ENCODE assay signal across 7 cellular contexts in the genomic region with DNA sequence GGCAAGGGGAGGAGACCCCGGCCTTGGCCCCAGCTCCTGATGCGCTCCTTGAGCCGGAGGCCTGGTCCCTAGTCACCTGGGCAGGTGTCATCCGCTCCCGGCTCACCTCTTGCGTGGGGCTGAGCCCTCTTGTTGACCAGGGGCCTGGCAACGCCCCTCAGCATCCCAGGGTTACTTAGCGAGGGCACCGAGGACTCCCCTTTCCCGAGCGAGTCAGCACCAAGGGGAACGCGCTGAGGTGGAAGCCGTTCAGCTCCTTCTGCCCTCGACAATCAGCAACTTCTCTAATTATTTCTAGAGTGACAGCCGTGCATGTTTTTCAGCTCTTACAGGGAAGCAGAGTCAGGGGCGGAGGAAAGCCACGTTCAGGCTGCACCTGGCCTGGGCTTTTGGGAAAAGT. TPM values are rescaled to one million over a fixed set of nuclear protein-coding genes. Genes with fewer than 3 reads are reported as not detected.
DNase-seq lines count a peak whose midpoint lies in the region; ATAC-seq and TF ChIP-seq lines count a peak whose summit lies in the region.

No MANE protein-coding gene starts in this region.

- TF ChIP-seq CTCF in foreskin keratinocyte (conservative IDR thresholded peaks at IDR 0.05) (no peak), GM13977 (IDR thresholded peaks at IDR 0.05; ENCODE audit: extremely low read depth, insufficient read depth, missing control alignments) (no peak)

- H3K27ac ChIP-seq in SJCRH30 (peak overlapping the region; percentile 35), skin epidermis (peak overlapping the region in 2 of 21 experiments; percentile 8 to 17), foreskin keratinocyte (no peak overlapping the region)

- ATAC-seq in foreskin keratinocyte (no peak), GM18505 (IDR thresholded peaks at IDR 0.05; ENCODE audit: unreplicated experiment) (no peak)

- DNase-seq in H7 (no peak), SJCRH30 (peak in 1 of 2 experiments; percentile 53), germinal center (ENCODE audit: low spot score) (peak; percentile 13), foreskin keratinocyte (no peak), GM13977 (ENCODE audit: low spot score) (no peak)

- H3K4me1 ChIP-seq in SJCRH30 (peaks cover 23% of the 10 kb centered on the region), foreskin keratinocyte (no peaks in the 10 kb centered on the region)

- in situ Hi-C loops in GM13977 (cut with MboI; ENCODE audit: low pct_unique_long_range_greater_than_20kb, low sequenced_read_pairs, unreplicated experiment): loop anchor here (10.0 kb wide), 1 partner anchor 304 kb away; no protein-coding TSS in a partner anchor

- no peaks in the 10 kb centered on the region for H3K9me3 ChIP-seq in SJCRH30 (replicated peaks)

- H3K36me3 ChIP-seq in H7 (replicated peaks; ENCODE audit: control insufficient read depth, insufficient read depth, low read length) (no peaks in the 10 kb centered on the region), SJCRH30 (no peaks in the 10 kb centered on the region)

- peak overlapping the region; percentile 50 for H3K4me3 ChIP-seq in H7 (ENCODE audit: insufficient read depth, low read depth, low read length)
- peak overlapping the region; percentile 69 for H3K4me3 ChIP-seq in SJCRH30
- H3K4me3 ChIP-seq in skin epidermis: peak overlapping the region; percentile 36 to 59 (median 47)

- TF ChIP-seq POLR2A in GM18505 (IDR thresholded peaks at IDR 0.05; ENCODE audit: borderline replicate concordance, extremely low read depth, insufficient read depth, insufficient read length): no peak

- peaks cover 13% of the 10 kb centered on the region for H3K27me3 ChIP-seq in H7 (ENCODE audit: control insufficient read depth, insufficient read depth, low read length)
- no peaks in the 10 kb centered on the region for H3K27me3 ChIP-seq in SJCRH30
- H3K27me3 ChIP-seq in foreskin keratinocyte: peaks cover 12% of the 10 kb centered on the region

RNA-seq across cellular contexts. Expression of a gene that starts 0.5 kb away (rescaled TPM):
- total RNA-seq in H7 (2014; rRNA removed; shearing (Covaris generic)): 0.90 and 1.0 TPM in 2 replicates
- 1.7 and 2.8 TPM in 2 replicates for total RNA-seq in SJCRH30 (2014; rRNA removed; shearing (Covaris generic))
- 0.42 and 0.61 TPM in 2 replicates for total RNA-seq in foreskin keratinocyte
- 0.40 and 0.58 TPM in 2 replicates for polyA plus RNA-seq in foreskin keratinocyte
